Comparison of ENCODE assay signal across 21 cellular contexts in genomic region chr1:57138432-57139078, GRCh38.
DNase-seq lines count a peak whose midpoint lies in the region; ATAC-seq, FAIRE-seq and TF ChIP-seq lines count a peak whose summit lies in the region.
"Had no signal": no experiment of that assay in that cellular context is flagged by ENCODE, and none has a peak within 500 bp of the region (broad histone marks: within the 10 kb centered on the region; RNA-seq: fewer than 3 reads in every experiment).

No MANE protein-coding gene starts in this region.

- TF ChIP-seq CTCF in OCI-LY3 (IDR thresholded peaks at IDR 0.05; ENCODE audit: low read depth, low read length) (no peak), pancreas (IDR thresholded peaks at IDR 0.05) (no peak), BE2C (IDR thresholded peaks at IDR 0.05; ENCODE audit: low read depth, low read length) (no peak)

- H3K4me2 ChIP-seq in OCI-LY3 (ENCODE audit: low read length): peak overlapping the region; percentile 31
- H3K4me2 ChIP-seq: A549 had no signal

- in situ Hi-C loops in SK-MEL-5 (cut with HindIII; ENCODE audit: low pct_unique_long_range_greater_than_20kb, low sequenced_read_pairs): no loop called here

- no peaks in the 10 kb centered on the region for H3K79me2 ChIP-seq in OCI-LY3 (ENCODE audit: low read length)

- no peak for ATAC-seq in pancreas
- ATAC-seq: A549, HCT116 had no signal

- H3K4me1 ChIP-seq in OCI-LY3 (ENCODE audit: low read length) (peaks cover 15% of the 10 kb centered on the region), pancreas (no peaks in the 10 kb centered on the region), BE2C (no peaks in the 10 kb centered on the region)
- H3K4me1 ChIP-seq: A549 had no signal

- no peaks in the 10 kb centered on the region for H3K9me3 ChIP-seq in OCI-LY3 (ENCODE audit: insufficient read depth, low read length)
- H3K9me3 ChIP-seq in pancreas: no peaks in the 10 kb centered on the region
- H3K9me3 ChIP-seq in BE2C: no peaks in the 10 kb centered on the region
- H3K9me3 ChIP-seq: A549 had no signal

- no peaks in the 10 kb centered on the region for H4K20me1 ChIP-seq in OCI-LY3 (ENCODE audit: insufficient read depth, low read length)

- DNase-seq in SK-MEL-5 (ENCODE audit: low read depth, low spot score) (peak; percentile 36), globus pallidus (ENCODE audit: low spot score) (peak; percentile 11), medulla oblongata (ENCODE audit: extremely low spot score) (peak; percentile 25), NCI-H1092 treated with DMSO at 0.1 percent for 48 hours (lab: John Stamatoyannopoulos, UW) (no peak), pancreas (no peak), BE2C (no peak)
- DNase-seq: 8988T; ACHN; AML-193; Calu3; CD4-positive, alpha-beta memory T cell; COR-L47; DND-41; GM23248; H9 had no signal

- WGBS in pancreas, 2 donors: 65 to 71% methylated on average over 2 of the region's 2 CpGs

- H3K9ac ChIP-seq in OCI-LY3 (ENCODE audit: low read length): no peak overlapping the region
- H3K9ac ChIP-seq: GM23248 had no signal

- intact Hi-C loops in pancreas (cut with DNase I): no loop called here

- H2AFZ ChIP-seq in OCI-LY3 (ENCODE audit: low read depth, low read length): no peak overlapping the region
- H2AFZ ChIP-seq: GM23248 had no signal

- H3K27ac ChIP-seq in OCI-LY3 (ENCODE audit: low read length): no peak overlapping the region
- H3K27ac ChIP-seq in pancreas: no peak overlapping the region
- H3K27ac ChIP-seq: A549, GM23248 had no signal

- H3K4me3 ChIP-seq in OCI-LY3 (ENCODE audit: low read length): no peak overlapping the region
- H3K4me3 ChIP-seq in pancreas: no peak overlapping the region
- no peak overlapping the region for H3K4me3 ChIP-seq in BE2C (ENCODE audit: low read depth, low read length)
- H3K4me3 ChIP-seq: A549, GM23248 had no signal

- no peaks in the 10 kb centered on the region for H3K27me3 ChIP-seq in OCI-LY3 (ENCODE audit: low read depth, low read length)
- no peaks in the 10 kb centered on the region for H3K27me3 ChIP-seq in pancreas
- no peaks in the 10 kb centered on the region for H3K27me3 ChIP-seq in BE2C

- H3K36me3 ChIP-seq in OCI-LY3 (replicated peaks; ENCODE audit: low read depth, low read length): no peaks in the 10 kb centered on the region
- H3K36me3 ChIP-seq in pancreas: no peaks in the 10 kb centered on the region
- H3K36me3 ChIP-seq in BE2C: no peaks in the 10 kb centered on the region

- no peak for FAIRE-seq in pancreas (lab: Jason Lieb, UNC)
- FAIRE-seq: A549, G401.6, GM12892, GM19239 had no signal

Comparison
In these comparisons a context has a peak if more than half of its experiments do, and no peak if none do; other contexts are left out.
1. DNase-seq: peak in SK-MEL-5 (single experiment), globus pallidus (single experiment) and medulla oblongata (single experiment); none in NCI-H1092 treated with DMSO at 0.1 percent for 48 hours (single experiment), pancreas (0 of 6) and BE2C (single experiment).